13 cellular contexts compared by ENCODE assay signal in the genomic region with DNA sequence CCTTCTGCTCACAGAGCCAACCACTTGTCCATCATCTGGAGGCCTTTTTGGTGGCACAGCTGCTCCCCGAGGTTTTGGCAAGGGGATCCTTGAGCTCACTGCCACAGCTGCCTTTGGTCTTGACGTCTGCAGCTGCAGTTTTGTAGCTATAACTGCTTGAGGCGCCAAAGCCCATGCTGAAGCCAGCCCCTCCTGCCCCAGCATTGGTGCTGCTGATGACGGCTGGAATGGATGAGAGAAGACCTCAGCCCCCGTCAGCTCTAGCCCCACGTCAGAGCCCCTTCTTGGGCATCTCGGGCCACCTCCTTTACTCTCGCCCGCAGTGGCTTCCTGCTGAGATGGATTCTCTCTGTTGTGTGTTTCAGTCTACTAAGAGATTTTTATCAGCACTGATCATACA. TPM values are rescaled to one million over a fixed set of nuclear protein-coding genes. Genes with fewer than 3 reads are reported as not detected.
DNase-seq lines count a peak whose midpoint lies in the region; ATAC-seq and TF ChIP-seq lines count a peak whose summit lies in the region.
"Had no signal": no experiment of that assay in that cellular context is flagged by ENCODE, and none has a peak within 500 bp of the region (broad histone marks: within the 10 kb centered on the region; RNA-seq: fewer than 3 reads in every experiment).

No MANE protein-coding gene starts in this region.

- no peak overlapping the region for H3K4me3 ChIP-seq in Loucy (ENCODE audit: low read length, poor library complexity, severe bottlenecking)

- H3K36me3 Mint-ChIP-seq in activated CD4-positive, alpha-beta memory T cell treated with anti-CD3 and anti-CD28 coated beads, Interleukin-2, amount 10 ng/mL, durations not matched to agents 7 days and 5 days (ENCODE audit: low read depth) = no peaks in the 10 kb centered on the region
- H3K36me3 Mint-ChIP-seq in activated naive CD8-positive, alpha-beta T cell = no peaks in the 10 kb centered on the region

- no peaks in the 10 kb centered on the region for H3K9me3 ChIP-seq in Loucy (ENCODE audit: insufficient read depth, low read depth, low read length)

- H4K20me1 ChIP-seq in Loucy (ENCODE audit: insufficient read depth, low read length, poor library complexity, severe bottlenecking) = no peaks in the 10 kb centered on the region

- peaks cover 18% of the 10 kb centered on the region for H3K4me1 Mint-ChIP-seq in activated CD4-positive, alpha-beta memory T cell treated with anti-CD3 and anti-CD28 coated beads, Interleukin-2, amount 10 ng/mL, durations not matched to agents 7 days and 5 days
- H3K4me1 Mint-ChIP-seq in activated naive CD8-positive, alpha-beta T cell (ENCODE audit: low read depth) = peaks cover 64% of the 10 kb centered on the region

- ATAC-seq in GM21515 (IDR thresholded peaks at IDR 0.05; ENCODE audit: unreplicated experiment) (no peak), HG03342 (IDR thresholded peaks at IDR 0.05; ENCODE audit: unreplicated experiment) (no peak), HG02763 (IDR thresholded peaks at IDR 0.05; ENCODE audit: unreplicated experiment) (no peak)
- ATAC-seq: PC-3 had no signal

- H3K27ac Mint-ChIP-seq in activated CD4-positive, alpha-beta memory T cell treated with anti-CD3 and anti-CD28 coated beads, Interleukin-2, amount 10 ng/mL, durations not matched to agents 7 days and 5 days = no peak overlapping the region
- peak overlapping the region; percentile 36 for H3K27ac Mint-ChIP-seq in activated naive CD8-positive, alpha-beta T cell
- H3K27ac Mint-ChIP-seq: stimulated activated naive CD8-positive, alpha-beta T cell treated with anti-CD3 and anti-CD28 coated beads, Interleukin-15, Interleukin-2, amounts not matched to agents 100 ng/mL and 50 ng/mL, for 24 hours had no signal

- H3K4me1 ChIP-seq in Loucy (ENCODE audit: insufficient read depth, low read length, poor library complexity, severe bottlenecking) = peaks cover 30% of the 10 kb centered on the region

- POLR2A ChIA-PET in activated CD4-positive, alpha-beta memory T cell treated with anti-CD3 and anti-CD28 coated beads, Interleukin-2, amount 10 ng/mL, durations not matched to agents 7 days and 5 days (lab: Charles Lee) = interaction anchor here (0.6 to 1.6 kb wide), 3 partner anchors 285 to 294 kb away, joined by 3 to 8 read pairs (median 5); no protein-coding TSS in a partner anchor

- CTCF ChIA-PET in activated CD4-positive, alpha-beta memory T cell treated with anti-CD3 and anti-CD28 coated beads, Interleukin-2, amount 10 ng/mL, durations not matched to agents 7 days and 5 days (lab: Charles Lee) = interaction anchor here (0.6 to 11.7 kb wide), 12 partner anchors 16 to 429 kb away, joined by 3 to 134 read pairs (median 4); no protein-coding TSS in a partner anchor

- H3K36me3 ChIP-seq in Loucy (ENCODE audit: insufficient read depth, low read length) = no peaks in the 10 kb centered on the region

- no peaks in the 10 kb centered on the region for H3F3A ChIP-seq in Loucy (ENCODE audit: low read depth)

- peak overlapping the region; percentile 48; the same call in 1 of the 2 replicates for H2AFZ ChIP-seq in Loucy (ENCODE audit: low read length)

- H3K79me2 ChIP-seq in Loucy (ENCODE audit: insufficient read depth, low read length) = no peaks in the 10 kb centered on the region

- H3K9me2 ChIP-seq in Loucy (replicated peaks; ENCODE audit: low read depth, low read length) = no peaks in the 10 kb centered on the region

- H3K9ac ChIP-seq in Loucy (ENCODE audit: low read depth, low read length, poor library complexity, severe bottlenecking) = peak overlapping the region; percentile 14

- DNase-seq in activated CD4-positive, alpha-beta memory T cell treated with anti-CD3 and anti-CD28 coated beads, Interleukin-2, amount 10 ng/mL, durations not matched to agents 7 days and 5 days = peak; percentile 39
- DNase-seq in stimulated activated CD4-positive, alpha-beta T cell treated with anti-CD3 and anti-CD28 coated beads, TNF-alpha, amount 100 ng/mL, for 1 hour (ENCODE audit: low read depth in 3 of 3, low spot score in 1 of 3) = peak in 2 of 3 donors; percentile 31 to 36
- no peak for DNase-seq in GM19238 (ENCODE audit: insufficient read length, low spot score)
- DNase-seq: NCI-H146, PC-3 had no signal

- H3K9me3 Mint-ChIP-seq in activated CD4-positive, alpha-beta memory T cell treated with anti-CD3 and anti-CD28 coated beads, Interleukin-2, amount 10 ng/mL, durations not matched to agents 7 days and 5 days = no peaks in the 10 kb centered on the region
- no peaks in the 10 kb centered on the region for H3K9me3 Mint-ChIP-seq in activated naive CD8-positive, alpha-beta T cell (ENCODE audit: low read depth)
- H3K9me3 Mint-ChIP-seq: stimulated activated naive CD8-positive, alpha-beta T cell treated with anti-CD3 and anti-CD28 coated beads, Interleukin-15, Interleukin-2, amounts not matched to agents 100 ng/mL and 50 ng/mL, for 24 hours had no signal

- peak; percentile 52 for TF ChIP-seq CTCF in Loucy (conservative IDR thresholded peaks at IDR 0.05; ENCODE audit: low read length)

- H3K4me2 ChIP-seq in Loucy (ENCODE audit: low read depth, low read length, poor library complexity, severe bottlenecking) = peak overlapping the region; percentile 41

- H3K4me3 Mint-ChIP-seq in activated CD4-positive, alpha-beta memory T cell treated with anti-CD3 and anti-CD28 coated beads, Interleukin-2, amount 10 ng/mL, durations not matched to agents 7 days and 5 days = no peak overlapping the region
- H3K4me3 Mint-ChIP-seq in activated naive CD8-positive, alpha-beta T cell = no peak overlapping the region
- H3K4me3 Mint-ChIP-seq: stimulated activated naive CD8-positive, alpha-beta T cell treated with anti-CD3 and anti-CD28 coated beads, Interleukin-15, Interleukin-2, amounts not matched to agents 100 ng/mL and 50 ng/mL, for 24 hours had no signal

- H3K27me3 Mint-ChIP-seq in activated CD4-positive, alpha-beta memory T cell treated with anti-CD3 and anti-CD28 coated beads, Interleukin-2, amount 10 ng/mL, durations not matched to agents 7 days and 5 days = peaks cover 3% of the 10 kb centered on the region
- H3K27me3 Mint-ChIP-seq in activated naive CD8-positive, alpha-beta T cell = no peaks in the 10 kb centered on the region
- H3K27me3 Mint-ChIP-seq: stimulated activated naive CD8-positive, alpha-beta T cell treated with anti-CD3 and anti-CD28 coated beads, Interleukin-15, Interleukin-2, amounts not matched to agents 100 ng/mL and 50 ng/mL, for 24 hours had no signal

- H3K27me3 ChIP-seq in Loucy (ENCODE audit: insufficient read depth, low read length, poor library complexity, severe bottlenecking) = no peaks in the 10 kb centered on the region

RNA-seq across cellular contexts. Expression of gene KRT74, which starts 12.3 kb away (rescaled TPM):
- not detected for total RNA-seq in activated CD4-positive, alpha-beta memory T cell treated with anti-CD3 and anti-CD28 coated beads, Interleukin-2, amount 10 ng/mL, durations not matched to agents 7 days and 5 days
- total RNA-seq: endothelial cell of umbilical vein, PC-3, renal cortical epithelial cell had no signal

RNA-seq across cellular contexts. Expression of gene KRT72, which starts 15.3 kb away (rescaled TPM):
- total RNA-seq in activated CD4-positive, alpha-beta memory T cell treated with anti-CD3 and anti-CD28 coated beads, Interleukin-2, amount 10 ng/mL, durations not matched to agents 7 days and 5 days = not detected
- total RNA-seq: endothelial cell of umbilical vein, PC-3, renal cortical epithelial cell had no signal

RNA-seq across cellular contexts. Expression of gene KRT73, which starts 32.4 kb away (rescaled TPM):
- not detected for total RNA-seq in activated CD4-positive, alpha-beta memory T cell treated with anti-CD3 and anti-CD28 coated beads, Interleukin-2, amount 10 ng/mL, durations not matched to agents 7 days and 5 days
- total RNA-seq: endothelial cell of umbilical vein, PC-3, renal cortical epithelial cell had no signal

RNA-seq across cellular contexts. Expression of gene KRT71, which starts 33.0 kb away (rescaled TPM):
- not detected for total RNA-seq in activated CD4-positive, alpha-beta memory T cell treated with anti-CD3 and anti-CD28 coated beads, Interleukin-2, amount 10 ng/mL, durations not matched to agents 7 days and 5 days
- total RNA-seq: endothelial cell of umbilical vein, PC-3, renal cortical epithelial cell had no signal
